In the genomic region with DNA sequence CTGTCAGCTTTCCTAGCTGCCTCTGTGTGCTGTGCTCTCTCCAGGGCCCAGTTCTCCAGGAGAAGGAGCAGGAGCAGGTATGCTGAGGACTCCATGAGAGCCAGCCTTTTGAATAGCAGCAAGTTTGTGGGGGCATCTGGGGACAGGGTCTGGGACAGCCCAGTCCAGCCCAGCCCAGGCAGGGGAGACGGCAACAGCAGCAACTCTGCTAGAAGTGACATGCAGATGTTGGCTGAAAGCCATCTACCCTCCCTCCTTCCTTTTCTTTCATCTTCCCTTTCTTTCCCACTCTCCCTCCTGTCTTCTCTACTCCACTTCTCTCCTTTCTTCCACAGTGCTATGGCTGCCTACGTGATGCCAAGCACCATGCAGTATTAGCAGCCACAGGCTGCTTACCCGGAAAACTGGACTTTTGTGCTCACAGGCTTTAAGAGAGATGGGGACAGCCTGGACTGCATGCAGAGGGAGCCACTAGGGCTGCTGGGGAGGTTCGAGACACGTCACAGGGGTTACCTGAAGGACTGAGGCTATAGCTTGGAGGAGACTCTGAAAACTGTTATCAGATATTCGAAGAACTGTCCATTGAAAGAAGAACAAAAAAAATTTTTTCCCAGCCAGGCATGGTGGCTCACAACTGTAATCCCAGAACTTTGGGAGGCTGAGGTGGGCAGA, we compare ENCODE assay signal across 13 cellular contexts. TPM values are rescaled to one million over a fixed set of nuclear protein-coding genes. Genes with fewer than 3 reads are reported as not detected.
DNase-seq lines count a peak whose midpoint lies in the region; ATAC-seq, FAIRE-seq and TF ChIP-seq lines count a peak whose summit lies in the region.
"Had no signal": no experiment of that assay in that cellular context is flagged by ENCODE, and none has a peak within 500 bp of the region (broad histone marks: within the 10 kb centered on the region; RNA-seq: fewer than 3 reads in every experiment).

No MANE protein-coding gene starts in this region.

- POLR2A ChIA-PET in A549 (lab: Yijun Ruan, JAX) = interaction anchor here (0.6 to 7.2 kb wide), 5 partner anchors 16 to 98 kb away, joined by 3 to 62 read pairs (median 7); a partner anchor contains a TSS

- peaks cover 36 to 40% of the 10 kb centered on the region in 2 donors for H3K4me1 Mint-ChIP-seq in effector memory CD8-positive, alpha-beta T cell (ENCODE audit: low read depth in 2 of 2)

- peak overlapping the region; percentile 84 to 86 for H3K27ac ChIP-seq in A549
- H3K27ac ChIP-seq in BLaER1 = peak overlapping the region; percentile 70
- H3K27ac ChIP-seq in SJSA1 = peak overlapping the region; percentile 90
- H3K27ac ChIP-seq in lower lobe of right lung = no peak overlapping the region

- no peak for FAIRE-seq in A549 (lab: Jason Lieb, UNC)

- intact Hi-C loops in lower lobe of right lung (cut with DNase I) = no loop called here

- peak overlapping the region; percentile 47; the same call in 1 of the 2 replicates for H3K9ac ChIP-seq in BLaER1

- no peaks in the 10 kb centered on the region for H3K9me3 Mint-ChIP-seq in effector memory CD8-positive, alpha-beta T cell
- H3K9me3 Mint-ChIP-seq: activated B cell treated with CpG ODN at 0.5 μM for 24 hours; dendritic cell treated with granulocyte-macrophage colony-stimulating factor and Interleukin-4, amounts not matched to agents 40 ng/mL and 50 ng/mL, for 4 days had no signal

- peak overlapping the region; percentile 93 to 95 for H3K27ac Mint-ChIP-seq in effector memory CD8-positive, alpha-beta T cell
- H3K27ac Mint-ChIP-seq: activated B cell treated with CpG ODN at 0.5 μM for 24 hours; dendritic cell treated with granulocyte-macrophage colony-stimulating factor and Interleukin-4, amounts not matched to agents 40 ng/mL and 50 ng/mL, for 4 days; progenitor cell of endocrine pancreas had no signal

- WGBS in A549 (ENCODE audit: missing lambda C conversion rate) = 67% methylated on average over 6 of the region's 6 CpGs

- no peak for TF ChIP-seq RAD21 in A549 (conservative IDR thresholded peaks at IDR 0.05 in 1 of 2, IDR thresholded peaks at IDR 0.05 in 1 of 2)

- H3K9me3 ChIP-seq in A549 (no peaks in the 10 kb centered on the region), BLaER1 (peaks cover 7% of the 10 kb centered on the region; the same call in 1 of the 2 replicates), SJSA1 (replicated peaks) (no peaks in the 10 kb centered on the region), lower lobe of right lung (no peaks in the 10 kb centered on the region)

- no peak for TF ChIP-seq EP300 in A549 (IDR thresholded peaks at IDR 0.05)

- no peaks in the 10 kb centered on the region for H3K27me3 Mint-ChIP-seq in effector memory CD8-positive, alpha-beta T cell

- no peaks in the 10 kb centered on the region for H4K20me1 ChIP-seq in BLaER1

- H3K4me1 ChIP-seq in A549 (peaks cover 50% of the 10 kb centered on the region), BLaER1 (peaks cover 79% of the 10 kb centered on the region), SJSA1 (replicated peaks) (peaks cover 59% of the 10 kb centered on the region), lower lobe of right lung (no peaks in the 10 kb centered on the region)

- TF ChIP-seq CTCF in A549 (IDR thresholded peaks at IDR 0.05) = no peak
- no peak for TF ChIP-seq CTCF in lower lobe of right lung (IDR thresholded peaks at IDR 0.05)

- TF ChIP-seq POLR2A in A549 (IDR thresholded peaks at IDR 0.05; ENCODE audit: low read length) = no peak

- H3K4me2 ChIP-seq in A549 = peak overlapping the region; percentile 69
- peak overlapping the region; percentile 72 for H3K4me2 ChIP-seq in BLaER1

- peak overlapping the region in 1 of 2 donors; percentile 75 for H3K4me3 Mint-ChIP-seq in effector memory CD8-positive, alpha-beta T cell
- H3K4me3 Mint-ChIP-seq: activated B cell treated with CpG ODN at 0.5 μM for 24 hours; dendritic cell treated with granulocyte-macrophage colony-stimulating factor and Interleukin-4, amounts not matched to agents 40 ng/mL and 50 ng/mL, for 4 days had no signal

- CTCF ChIA-PET in A549 (lab: Yijun Ruan, JAX) = interaction anchor here (0.6 to 3.2 kb wide), 8 partner anchors 15 to 145 kb away, joined by 3 to 16 read pairs (median 3); a partner anchor contains a TSS

- DNase-seq in A549 (ENCODE audit: low read depth in 1 of 2, low spot score in 1 of 2) (no peak), SJSA1 (ENCODE audit: low read depth in 1 of 2, low spot score in 2 of 2) (peak in 1 of 2 experiments; percentile 37), lower lobe of right lung (no peak), HuH-7.5 (ENCODE audit: low spot score) (no peak), NCI-H226 (no peak)
- DNase-seq in effector memory CD8-positive, alpha-beta T cell = no peak
- DNase-seq: activated B cell treated with CpG ODN at 0.5 μM for 24 hours, NCI-H510A treated with DMSO at 0.1 percent for 48 hours had no signal

- H3K36me3 ChIP-seq in BLaER1 = no peaks in the 10 kb centered on the region
- H3K36me3 ChIP-seq in SJSA1 = no peaks in the 10 kb centered on the region
- H3K36me3 ChIP-seq in lower lobe of right lung = no peaks in the 10 kb centered on the region

- H3K4me3 ChIP-seq in A549 = no peak overlapping the region
- H3K4me3 ChIP-seq in BLaER1 = no peak overlapping the region
- no peak overlapping the region for H3K4me3 ChIP-seq in SJSA1
- no peak overlapping the region for H3K4me3 ChIP-seq in lower lobe of right lung

- ATAC-seq in A549 = peak; percentile 4 to 5; a peak in 4 of 6 replicates
- no peak for ATAC-seq in effector memory CD8-positive, alpha-beta T cell (replicated peaks)
- ATAC-seq in lower lobe of right lung = no peak
- ATAC-seq in GM19463 (IDR thresholded peaks at IDR 0.05; ENCODE audit: unreplicated experiment) = no peak
- ATAC-seq: left lobe of liver had no signal

- peaks cover 12% of the 10 kb centered on the region for H3K36me3 Mint-ChIP-seq in effector memory CD8-positive, alpha-beta T cell (ENCODE audit: insufficient read depth)

- H3K27me3 ChIP-seq in BLaER1 (no peaks in the 10 kb centered on the region), SJSA1 (replicated peaks) (no peaks in the 10 kb centered on the region), lower lobe of right lung (ENCODE audit: low read depth) (no peaks in the 10 kb centered on the region)

TF ChIP-seq in A549, 52 proteins besides CTCF, POLR2A, EP300 and RAD21 (continues in another document):
- TF ChIP-seq, protein P1, sequence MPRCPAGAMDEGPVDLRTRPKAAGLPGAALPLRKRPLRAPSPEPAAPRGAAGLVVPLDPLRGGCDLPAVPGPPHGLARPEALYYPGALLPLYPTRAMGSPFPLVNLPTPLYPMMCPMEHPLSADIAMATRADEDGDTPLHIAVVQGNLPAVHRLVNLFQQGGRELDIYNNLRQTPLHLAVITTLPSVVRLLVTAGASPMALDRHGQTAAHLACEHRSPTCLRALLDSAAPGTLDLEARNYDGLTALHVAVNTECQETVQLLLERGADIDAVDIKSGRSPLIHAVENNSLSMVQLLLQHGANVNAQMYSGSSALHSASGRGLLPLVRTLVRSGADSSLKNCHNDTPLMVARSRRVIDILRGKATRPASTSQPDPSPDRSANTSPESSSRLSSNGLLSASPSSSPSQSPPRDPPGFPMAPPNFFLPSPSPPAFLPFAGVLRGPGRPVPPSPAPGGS (IDR thresholded peaks at IDR 0.05) = no peak
- no peak for TF ChIP-seq EHMT2 (IDR thresholded peaks at IDR 0.05; ENCODE audit: low read depth)
- TF ChIP-seq CBX2 (IDR thresholded peaks at IDR 0.05; ENCODE audit: borderline replicate concordance, low read depth) = no peak
- TF ChIP-seq RARB (CRISPR knock-in tag; IDR thresholded peaks at IDR 0.05) = no peak
- TF ChIP-seq FOSB (CRISPR knock-in tag; IDR thresholded peaks at IDR 0.05) = no peak
- no peak for TF ChIP-seq TFCP2L1 (CRISPR knock-in tag; IDR thresholded peaks at IDR 0.05)
- TF ChIP-seq, protein P2, sequence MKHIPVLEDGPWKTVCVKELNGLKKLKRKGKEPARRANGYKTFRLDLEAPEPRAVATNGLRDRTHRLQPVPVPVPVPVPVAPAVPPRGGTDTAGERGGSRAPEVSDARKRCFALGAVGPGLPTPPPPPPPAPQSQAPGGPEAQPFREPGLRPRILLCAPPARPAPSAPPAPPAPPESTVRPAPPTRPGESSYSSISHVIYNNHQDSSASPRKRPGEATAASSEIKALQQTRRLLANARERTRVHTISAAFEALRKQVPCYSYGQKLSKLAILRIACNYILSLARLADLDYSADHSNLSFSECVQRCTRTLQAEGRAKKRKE (CRISPR knock-in tag; IDR thresholded peaks at IDR 0.05; ENCODE audit: low read depth) = no peak
- TF ChIP-seq ESRRA (IDR thresholded peaks at IDR 0.05; ENCODE audit: borderline replicate concordance, low read length) = no peak
- TF ChIP-seq KDM5A (IDR thresholded peaks at IDR 0.05) = no peak
- no peak for TF ChIP-seq TP53 (CRISPR knock-in tag; IDR thresholded peaks at IDR 0.05)
- no peak for TF ChIP-seq JUN (IDR thresholded peaks at IDR 0.05)
- no peak for TF ChIP-seq RNF2 (IDR thresholded peaks at IDR 0.05; ENCODE audit: borderline replicate concordance, low read depth)
- TF ChIP-seq, protein P3, sequence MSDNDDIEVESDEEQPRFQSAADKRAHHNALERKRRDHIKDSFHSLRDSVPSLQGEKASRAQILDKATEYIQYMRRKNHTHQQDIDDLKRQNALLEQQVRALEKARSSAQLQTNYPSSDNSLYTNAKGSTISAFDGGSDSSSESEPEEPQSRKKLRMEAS (IDR thresholded peaks at IDR 0.05) = no peak
- TF ChIP-seq, protein P4, sequence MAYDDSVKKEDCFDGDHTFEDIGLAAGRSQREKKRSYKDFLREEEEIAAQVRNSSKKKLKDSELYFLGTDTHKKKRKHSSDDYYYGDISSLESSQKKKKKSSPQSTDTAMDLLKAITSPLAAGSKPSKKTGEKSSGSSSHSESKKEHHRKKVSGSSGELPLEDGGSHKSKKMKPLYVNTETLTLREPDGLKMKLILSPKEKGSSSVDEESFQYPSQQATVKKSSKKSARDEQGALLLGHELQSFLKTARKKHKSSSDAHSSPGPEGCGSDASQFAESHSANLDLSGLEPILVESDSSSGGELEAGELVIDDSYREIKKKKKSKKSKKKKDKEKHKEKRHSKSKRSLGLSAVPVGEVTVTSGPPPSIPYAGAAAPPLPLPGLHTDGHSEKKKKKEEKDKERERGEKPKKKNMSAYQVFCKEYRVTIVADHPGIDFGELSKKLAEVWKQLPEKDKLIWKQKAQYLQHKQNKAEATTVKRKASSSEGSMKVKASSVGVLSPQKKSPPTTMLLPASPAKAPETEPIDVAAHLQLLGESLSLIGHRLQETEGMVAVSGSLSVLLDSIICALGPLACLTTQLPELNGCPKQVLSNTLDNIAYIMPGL (CRISPR knock-in tag; IDR thresholded peaks at IDR 0.05; ENCODE audit: borderline replicate concordance) = no peak
- no peak for TF ChIP-seq EHF (CRISPR knock-in tag; IDR thresholded peaks at IDR 0.05)
- TF ChIP-seq CHD2 (IDR thresholded peaks at IDR 0.05; ENCODE audit: low read length, partially characterized antibody) = no peak

RNA-seq across cellular contexts. Expression of a gene that starts 23.8 kb away (rescaled TPM):
- polyA plus RNA-seq in A549 (2011; rRNA removed) = 672 and 833 TPM in 2 replicates
- 326 and 355 TPM in 2 replicates for polyA plus RNA-seq in A549 (2012; cell fraction: cytosol; rRNA removed)
- polyA plus RNA-seq in A549 (2012; cell fraction: nucleus; rRNA removed) = 176 and 207 TPM in 2 replicates
- polyA plus RNA-seq in A549 (2017; fragmentation: RNase III; extraction: RNeasy Plus Mini Kit Qiagen cat#74134 plus additional on column Dnase treatment) = 661 to 703 TPM (median 686 TPM) in 3 replicates
- 310 and 393 TPM in 2 replicates for polyA minus RNA-seq in A549 (2011; rRNA and poly(A)+ RNA removed)
- total RNA-seq in SJSA1 (2014; rRNA removed; shearing (Covaris generic)) = 369 and 491 TPM in 2 replicates
- total RNA-seq in lower lobe of right lung = 175 TPM

Comparison
In these comparisons a context has a peak if more than half of its experiments do, and no peak if none do; other contexts are left out.
1. ATAC-seq: peak in A549 (2 of 2); none in effector memory CD8-positive, alpha-beta T cell (single experiment), lower lobe of right lung (0 of 2) and GM19463 (single experiment).